12 cellular contexts compared by ENCODE assay signal in genomic region chr1:218480137-218480536, GRCh38.
A peak's percentile ranks its signal among the peaks of the same experiment; 100 is the strongest.
DNase-seq lines count a peak whose midpoint lies in the region; ATAC-seq, FAIRE-seq and TF ChIP-seq lines count a peak whose summit lies in the region.
"Had no signal": no experiment of that assay in that cellular context is flagged by ENCODE, and none has a peak within 500 bp of the region (broad histone marks: within the 10 kb centered on the region; RNA-seq: fewer than 3 reads in every experiment).

No MANE protein-coding gene starts in this region.

- H3K4me3 Mint-ChIP-seq in WTC11 = no peak overlapping the region
- H3K4me3 Mint-ChIP-seq: activated naive CD4-positive, alpha-beta T cell treated with anti-CD3 and anti-CD28 coated beads for 36 hours had no signal

- ATAC-seq in WTC11 = no peak

- H3K27ac ChIP-seq in stomach smooth muscle (ENCODE audit: low read length) = peak overlapping the region; percentile 62
- H3K27ac ChIP-seq: testis had no signal

- no peak overlapping the region for H3K27ac Mint-ChIP-seq in WTC11
- H3K27ac Mint-ChIP-seq: activated naive CD4-positive, alpha-beta T cell treated with anti-CD3 and anti-CD28 coated beads for 36 hours had no signal

- no peak overlapping the region for H3K9ac ChIP-seq in stomach smooth muscle (ENCODE audit: low read length in 2 of 2)

- no peaks in the 10 kb centered on the region for H3K9me3 ChIP-seq in stomach smooth muscle (ENCODE audit: control insufficient read depth in 2 of 2, low read length in 2 of 2)
- H3K9me3 ChIP-seq: testis had no signal

- peak; percentile 65 for DNase-seq in HTR-8/SVneo (ENCODE audit: insufficient read length, low spot score)
- DNase-seq in cardiac fibroblast (ENCODE audit: low read depth in 2 of 2) = peak; percentile 84 to 99
- DNase-seq in iris pigment epithelial cell (ENCODE audit: low read depth) = peak; percentile 99
- DNase-seq in NCI-H1930 (lab: John Stamatoyannopoulos, UW) = no peak
- DNase-seq in WTC11 (ENCODE audit: low spot score) = no peak
- no peak for DNase-seq in 8988T
- DNase-seq in GM10248 (ENCODE audit: extremely low spot score) = no peak
- DNase-seq: activated naive CD4-positive, alpha-beta T cell treated with anti-CD3 and anti-CD28 coated beads for 36 hours; NCI-H2081 treated with DMSO at 0.1 percent for 48 hours; testis had no signal

- H3K9me3 Mint-ChIP-seq in WTC11 = no peaks in the 10 kb centered on the region
- H3K9me3 Mint-ChIP-seq: activated naive CD4-positive, alpha-beta T cell treated with anti-CD3 and anti-CD28 coated beads for 36 hours had no signal

- H3K4me3 ChIP-seq in cardiac fibroblast (replicated peaks in 1 of 2; ENCODE audit: low read depth in 2 of 2, low read length in 2 of 2) (no peak overlapping the region), stomach smooth muscle (ENCODE audit: low read length in 2 of 2) (no peak overlapping the region)
- H3K4me3 ChIP-seq: testis had no signal

- H3K4me1 Mint-ChIP-seq in WTC11 = no peaks in the 10 kb centered on the region

- H3K36me3 Mint-ChIP-seq in WTC11 = no peaks in the 10 kb centered on the region

- H3K36me3 ChIP-seq in stomach smooth muscle (ENCODE audit: control insufficient read depth in 2 of 2, insufficient read depth in 2 of 2, low read length in 2 of 2) = no peaks in the 10 kb centered on the region

- H3K27me3 ChIP-seq in stomach smooth muscle (ENCODE audit: control insufficient read depth in 1 of 2, insufficient read depth in 2 of 2, low read length in 2 of 2) = no peaks in the 10 kb centered on the region
- H3K27me3 ChIP-seq: testis had no signal

- TF ChIP-seq CTCF in cardiac fibroblast (IDR thresholded peaks at IDR 0.05; ENCODE audit: low read depth, low read length) (no peak), WTC11 (IDR thresholded peaks at IDR 0.05) (no peak), GM10248 (IDR thresholded peaks at IDR 0.05; ENCODE audit: control extremely low read depth, extremely low read depth, low read depth, missing control alignments) (no peak)

- peak; percentile 80 for FAIRE-seq in HTR-8/SVneo (lab: Jason Lieb, UNC)
- FAIRE-seq: TTC549 had no signal

- CTCF ChIA-PET in WTC11 (lab: Charles Lee) = no interaction called here
- CTCF ChIA-PET in GM10248 (lab: Yijun Ruan, JAX) = interaction anchor here (1.3 to 1.6 kb wide), 3 partner anchors 10 to 26 kb away, joined by 3 to 7 read pairs (median 3); no protein-coding TSS in a partner anchor

- H3K27me3 Mint-ChIP-seq in WTC11 (ENCODE audit: low read depth) = no peaks in the 10 kb centered on the region; the same call in 1 of the 2 replicates

- peaks cover 7% of the 10 kb centered on the region for H3K4me1 ChIP-seq in stomach smooth muscle (ENCODE audit: control insufficient read depth, insufficient read depth, low read length)
- H3K4me1 ChIP-seq: testis had no signal

- POLR2A ChIA-PET in WTC11 (lab: Charles Lee) (no interaction called here), GM10248 (lab: Yijun Ruan, JAX) (no interaction called here)

TF ChIP-seq in WTC11, 78 proteins besides CTCF, POLR2A, EP300 and RAD21:
- TF ChIP-seq, protein P1, sequence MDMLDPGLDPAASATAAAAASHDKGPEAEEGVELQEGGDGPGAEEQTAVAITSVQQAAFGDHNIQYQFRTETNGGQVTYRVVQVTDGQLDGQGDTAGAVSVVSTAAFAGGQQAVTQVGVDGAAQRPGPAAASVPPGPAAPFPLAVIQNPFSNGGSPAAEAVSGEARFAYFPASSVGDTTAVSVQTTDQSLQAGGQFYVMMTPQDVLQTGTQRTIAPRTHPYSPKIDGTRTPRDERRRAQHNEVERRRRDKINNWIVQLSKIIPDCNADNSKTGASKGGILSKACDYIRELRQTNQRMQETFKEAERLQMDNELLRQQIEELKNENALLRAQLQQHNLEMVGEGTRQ (CRISPR knock-in tag; IDR thresholded peaks at IDR 0.05) = no peak
- no peak for TF ChIP-seq NFATC4 (CRISPR knock-in tag; IDR thresholded peaks at IDR 0.05)
- no peak for TF ChIP-seq ZNF121 (CRISPR knock-in tag; IDR thresholded peaks at IDR 0.05)
- no peak for TF ChIP-seq SOX15 (CRISPR knock-in tag; IDR thresholded peaks at IDR 0.05)
- no peak for TF ChIP-seq ARID4B (CRISPR knock-in tag; IDR thresholded peaks at IDR 0.05; ENCODE audit: borderline replicate concordance)
- TF ChIP-seq ZNF317 (CRISPR knock-in tag; IDR thresholded peaks at IDR 0.05; ENCODE audit: borderline replicate concordance, low read depth) = no peak
- no peak for TF ChIP-seq KAT7 (CRISPR knock-in tag; IDR thresholded peaks at IDR 0.05; ENCODE audit: borderline replicate concordance)
- TF ChIP-seq ESRRA (CRISPR knock-in tag; IDR thresholded peaks at IDR 0.05; ENCODE audit: borderline replicate concordance) = no peak
- TF ChIP-seq MXD4 (CRISPR knock-in tag; IDR thresholded peaks at IDR 0.05; ENCODE audit: borderline replicate concordance) = no peak
- TF ChIP-seq PREB (CRISPR knock-in tag; IDR thresholded peaks at IDR 0.05; ENCODE audit: borderline replicate concordance) = no peak
TF ChIP-seq in WTC11: peak in this region for 0.

Comparison
In these comparisons a context has a peak if more than half of its experiments do, and no peak if none do; other contexts are left out.
1. DNase-seq: peak in HTR-8/SVneo (single experiment), cardiac fibroblast (2 of 2) and iris pigment epithelial cell (single experiment); none in NCI-H1930 (0 of 2), WTC11 (single experiment), 8988T (single experiment) and GM10248 (single experiment).